ENCODE assay signal across 18 cellular contexts in the genomic region with DNA sequence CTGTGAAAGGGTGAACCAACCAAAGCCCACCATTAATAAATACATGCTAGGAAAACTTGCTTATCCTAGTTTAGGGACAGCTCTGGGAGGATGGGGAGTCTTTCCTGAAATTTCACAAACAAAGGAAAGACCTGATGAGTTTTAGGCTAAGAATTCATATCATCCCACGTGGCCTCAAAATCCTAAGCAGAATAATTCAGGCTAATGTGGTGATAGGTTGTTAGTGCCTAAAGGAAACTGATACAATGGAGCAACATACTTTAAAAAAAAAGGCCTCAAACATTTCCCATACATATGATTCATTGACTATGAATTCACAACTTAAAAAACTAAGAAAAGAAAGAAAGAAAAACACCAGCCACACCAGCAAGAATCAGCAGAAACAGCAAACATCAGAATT.
"Had no signal": no experiment of that assay in that cellular context is flagged by ENCODE, and none has a peak within 500 bp of the region (broad histone marks: within the 10 kb centered on the region; RNA-seq: fewer than 3 reads in every experiment).

No MANE protein-coding gene starts in this region.

- H3K27ac ChIP-seq: lower lobe of right lung, ovary, sigmoid colon, WERI-Rb-1 had no signal

- H3K36me3 ChIP-seq: lower lobe of right lung, ovary, sigmoid colon, WERI-Rb-1 had no signal

- H3K4me3 ChIP-seq: lower lobe of right lung, ovary, sigmoid colon had no signal

- DNase-seq: activated CD4-positive, alpha-beta T cell treated with anti-CD3 and anti-CD28 coated beads, Interleukin-2, amount 50 U/mL, for 48 hours; activated CD8-positive, alpha-beta memory T cell treated with anti-CD3 and anti-CD28 coated beads, Interleukin-2, amount 10 ng/mL, durations not matched to agents 7 days and 5 days; activated naive CD4-positive, alpha-beta T cell treated with anti-CD3 and anti-CD28 coated beads for 36 hours; activated T-cell treated with anti-CD3 and anti-CD28 coated beads, Interleukin-2, amount 50 U/mL, for 1 hour; cerebellar nuclear complex; endodermal cell; erythroblast; head of caudate nucleus; left colon; lower lobe of right lung; midbrain; ovary; sigmoid colon; stimulated activated CD4-positive, alpha-beta T cell treated with anti-CD3 and anti-CD28 coated beads, Interleukin-12 subunit alpha, Interleukin-12 subunit beta, amount 100 ng/mL, for 4 hours; stimulated activated CD4-positive, alpha-beta T cell treated with anti-CD3 and anti-CD28 coated beads, Interleukin-2, amount 100 ng/mL, for 24 hours; T-helper 17 cell; WERI-Rb-1 had no signal

- H3K27me3 ChIP-seq: ovary, sigmoid colon had no signal

- ATAC-seq: activated CD8-positive, alpha-beta memory T cell treated with anti-CD3 and anti-CD28 coated beads, Interleukin-2, amount 10 ng/mL, durations not matched to agents 7 days and 5 days; left colon; lower lobe of right lung; stimulated activated effector memory CD8-positive, alpha-beta T cell treated with anti-CD3 and anti-CD28 coated beads, Interleukin-12 subunit alpha, Interleukin-12 subunit beta, amount 100 ng/mL, for 72 hours; T-helper 17 cell had no signal
